Comparison of ENCODE assay signal across 2 cellular contexts in genomic region chr1:169363046-169363756, GRCh38.
A peak's percentile ranks its signal among the peaks of the same experiment; 100 is the strongest.
TF ChIP-seq lines count a peak whose summit lies in the region.

No MANE protein-coding gene starts in this region.

TF ChIP-seq in GM12891, 5 proteins besides CTCF, POLR2A, EP300 and RAD21:
- TF ChIP-seq SPI1 (IDR thresholded peaks at IDR 0.05; ENCODE audit: low read depth, low read length) (no peak), POU2F2 (IDR thresholded peaks at IDR 0.05; ENCODE audit: low read depth, low read length) (peak; percentile 76)

TF ChIP-seq in HepG2, 621 proteins besides CTCF, POLR2A, EP300 and RAD21:
- no peak for TF ChIP-seq RNF2 (conservative IDR thresholded peaks at IDR 0.05; ENCODE audit: low read depth)
- TF ChIP-seq NR2C2 (CRISPR knock-in tag; IDR thresholded peaks at IDR 0.05; ENCODE audit: borderline replicate concordance): no peak
- TF ChIP-seq ZNF782 (CRISPR knock-in tag; IDR thresholded peaks at IDR 0.05; ENCODE audit: borderline replicate concordance): no peak
- no peak for TF ChIP-seq ZNF766 (CRISPR knock-in tag; IDR thresholded peaks at IDR 0.05; ENCODE audit: borderline replicate concordance)
- TF ChIP-seq ESRRA (CRISPR knock-in tag; IDR thresholded peaks at IDR 0.05; ENCODE audit: low read depth): no peak
- no peak for TF ChIP-seq ATF1 (CRISPR knock-in tag; IDR thresholded peaks at IDR 0.05)
- no peak for TF ChIP-seq TIGD3 (CRISPR knock-in tag; IDR thresholded peaks at IDR 0.05; ENCODE audit: borderline replicate concordance)
TF ChIP-seq in HepG2: peak in this region for 0.
